8 cellular contexts compared by ENCODE assay signal in the genomic region with DNA sequence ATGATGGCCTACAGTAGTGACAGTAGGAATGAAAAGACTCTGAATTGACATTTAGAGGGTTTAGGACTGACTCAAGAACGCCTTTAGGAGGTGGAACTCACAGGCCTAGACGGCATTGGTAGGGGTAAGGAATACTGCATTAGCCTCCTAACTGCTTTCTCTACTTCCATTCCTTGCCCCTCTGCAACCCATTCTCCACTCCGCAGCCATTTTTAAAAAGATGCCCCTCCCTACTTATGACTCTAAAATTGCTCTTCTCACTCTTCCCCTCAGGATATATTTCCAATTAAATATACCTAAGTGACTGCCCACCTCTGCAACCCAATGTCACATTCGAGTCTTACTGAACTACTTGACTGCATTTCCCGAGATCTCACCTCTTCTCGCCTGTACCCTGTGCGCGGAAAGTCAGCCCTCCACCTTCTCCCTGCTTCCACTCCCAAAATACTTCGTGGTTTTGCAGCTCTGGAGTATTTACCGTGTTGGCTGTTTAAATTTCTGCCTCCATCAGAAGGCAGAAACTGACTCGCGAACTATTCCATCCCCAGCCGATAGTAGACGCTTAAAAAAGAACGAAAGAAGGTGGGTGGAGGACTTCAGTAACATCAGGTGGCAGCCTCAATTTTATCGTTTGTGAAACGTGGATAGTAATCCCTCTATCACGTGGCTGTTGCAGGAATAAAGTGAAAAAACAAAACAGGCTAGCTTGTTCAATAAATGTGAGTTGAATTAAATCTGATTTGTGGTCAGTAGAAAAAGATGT. TPM values are rescaled to one million over a fixed set of nuclear protein-coding genes. Genes with fewer than 3 reads are reported as not detected.
DNase-seq lines count a peak whose midpoint lies in the region; ATAC-seq, FAIRE-seq and TF ChIP-seq lines count a peak whose summit lies in the region.

No MANE protein-coding gene starts in this region.

- under 1% methylated on average over 18 of the region's 18 CpGs for WGBS in GM12878 (ENCODE audit: insufficient coverage, insufficient replicate concordance, low lambda C conversion rate, missing lambda C conversion rate)

- TF ChIP-seq POLR2A in GM12878 (IDR thresholded peaks at IDR 0.05; ENCODE audit: low read depth, low read length): no peak; the same call in 1 of the 2 replicates
- TF ChIP-seq POLR2A in GM18505 (IDR thresholded peaks at IDR 0.05; ENCODE audit: borderline replicate concordance, extremely low read depth, insufficient read depth, insufficient read length): no peak

- DNase-seq in activated CD8-positive, alpha-beta memory T cell treated with anti-CD3 and anti-CD28 coated beads, Interleukin-2, amount 10 ng/mL, durations not matched to agents 7 days and 5 days: no peak
- DNase-seq in activated CD8-positive, alpha-beta memory T cell treated with anti-CD3 and anti-CD28 coated beads, Interleukin-2, amount 50 U/mL, for 4 hours: no peak
- peak; percentile 5 for DNase-seq in NOMO-1 treated with dmso at 0.1 percent for 144 hours (lab: John Stamatoyannopoulos, UW; ENCODE audit: unreplicated experiment)
- DNase-seq in GM12878 (ENCODE audit: low read depth, low spot score): no peak
- no peak for DNase-seq in kidney
- peak; percentile 19 for DNase-seq in stimulated activated naive CD8-positive, alpha-beta T cell treated with anti-CD3 and anti-CD28 coated beads, Interleukin-15, Interleukin-2, amounts not matched to agents 100 U/mL and 50 U/mL, for 24 hours
- no peak for DNase-seq in epidermal melanocyte (ENCODE audit: insufficient read length, low spot score)

- peak overlapping the region; percentile 88 for H3K27ac ChIP-seq in GM12878 (ENCODE audit: control insufficient read depth, insufficient read depth)
- peak overlapping the region; percentile 78 to 81 for H3K27ac ChIP-seq in kidney (ENCODE audit: low read depth in 2 of 2, low read length in 2 of 2)

- H3K4me2 ChIP-seq in GM12878 (ENCODE audit: control insufficient read depth, insufficient read depth): peak overlapping the region; percentile 90

- H3K27me3 Mint-ChIP-seq in activated CD8-positive, alpha-beta memory T cell treated with anti-CD3 and anti-CD28 coated beads, Interleukin-2, amount 10 ng/mL, durations not matched to agents 7 days and 5 days: no peaks in the 10 kb centered on the region

- H3K4me3 Mint-ChIP-seq in activated CD8-positive, alpha-beta memory T cell treated with anti-CD3 and anti-CD28 coated beads, Interleukin-2, amount 10 ng/mL, durations not matched to agents 7 days and 5 days: peak overlapping the region; percentile 86

- peak overlapping the region; percentile 86 for H2AFZ ChIP-seq in GM12878 (ENCODE audit: control insufficient read depth, low read depth, low read length)

- ATAC-seq in activated CD8-positive, alpha-beta memory T cell treated with anti-CD3 and anti-CD28 coated beads, Interleukin-2, amount 10 ng/mL, durations not matched to agents 7 days and 5 days: no peak
- no peak for ATAC-seq in GM12878
- no peak for ATAC-seq in stimulated activated naive CD8-positive, alpha-beta T cell treated with anti-CD3 and anti-CD28 coated beads, Interleukin-15, Interleukin-2, amounts not matched to agents 100 U/mL and 50 U/mL, for 24 hours
- ATAC-seq in GM18505 (IDR thresholded peaks at IDR 0.05; ENCODE audit: unreplicated experiment): no peak

- peak overlapping the region; percentile 95 for H3K27ac Mint-ChIP-seq in activated CD8-positive, alpha-beta memory T cell treated with anti-CD3 and anti-CD28 coated beads, Interleukin-2, amount 10 ng/mL, durations not matched to agents 7 days and 5 days

- no peaks in the 10 kb centered on the region for H3K27me3 ChIP-seq in GM12878 (replicated peaks in 1 of 2; ENCODE audit: control insufficient read depth in 2 of 2, insufficient read depth in 2 of 2, low read length in 1 of 2)

- no peak for FAIRE-seq in GM12878 (lab: Jason Lieb, UNC)
- no peak for FAIRE-seq in kidney (lab: Jason Lieb, UNC)

- no peak for TF ChIP-seq EP300 in GM12878 (IDR thresholded peaks at IDR 0.05; ENCODE audit: borderline replicate concordance in 1 of 2, control insufficient read depth in 1 of 2, low read depth in 2 of 2, low read length in 2 of 2)

- RAD21 ChIA-PET in GM12878 (lab: Charles Lee; ENCODE audit: unreplicated experiment): interaction anchor here (1.5 to 4.3 kb wide), 5 partner anchors 11 to 392 kb away, joined by 3 to 24 read pairs (median 8); partner anchors contain the start of genes C1orf50 and P3H1

- BruUV-seq in GM12878 (replicated peaks; lab: Mats Ljungman, UMichigan): TSS peak; percentile 98

- in situ Hi-C loops in GM12878 (cut with MboI): no loop called here

- peaks cover 0 to 13% of the 10 kb centered on the region in 2 experiments; a peak in 2 of 4 replicates for H3K36me3 ChIP-seq in GM12878 (ENCODE audit: control insufficient read depth in 2 of 2, insufficient read depth in 2 of 2, low read length in 1 of 2)
- H3K36me3 ChIP-seq in kidney (ENCODE audit: control insufficient read depth in 1 of 2, insufficient read depth in 2 of 2, low read length in 2 of 2): no peaks in the 10 kb centered on the region

- intact Hi-C loops in GM12878 (cut with micrococcal nuclease; ENCODE audit: unreplicated experiment) (loop anchor here (5.0 kb wide), 4 partner anchors 86 to 276 kb away; partner anchors contain the start of genes C1orf50, CCDC30, P3H1 and SLC2A1), kidney (cut with DNase I) (no loop called here)

- CTCF ChIA-PET in activated CD8-positive, alpha-beta memory T cell treated with anti-CD3 and anti-CD28 coated beads, Interleukin-2, amount 10 ng/mL, durations not matched to agents 7 days and 5 days (lab: Charles Lee): interaction anchor here (0.8 to 2.5 kb wide), 4 partner anchors 14 to 23 kb away, joined by 3 to 9 read pairs (median 5); partner anchors contain the start of gene PPIH
- CTCF ChIA-PET in GM12878 (lab: Yijun Ruan, JAX): interaction anchor here (2.1 kb wide), 1 partner anchor 9 kb away, joined by 11 read pairs; no protein-coding TSS in a partner anchor

- H3K9me3 Mint-ChIP-seq in activated CD8-positive, alpha-beta memory T cell treated with anti-CD3 and anti-CD28 coated beads, Interleukin-2, amount 10 ng/mL, durations not matched to agents 7 days and 5 days (ENCODE audit: low read depth): no peaks in the 10 kb centered on the region

- H3K4me3 ChIP-seq in GM12878 (peak overlapping the region; percentile 78), kidney (ENCODE audit: low read length in 2 of 2) (peak overlapping the region; percentile 80 to 90)

- peaks cover 3% of the 10 kb centered on the region for H4K20me1 ChIP-seq in GM12878 (ENCODE audit: control insufficient read depth, insufficient read depth)

- SMC1A ChIA-PET in GM12878 (lab: Charles Lee; ENCODE audit: uncharacterized antibody, unreplicated experiment): interaction anchor here (0.8 to 1.8 kb wide), 5 partner anchors 9 to 401 kb away, joined by 3 to 8 read pairs (median 3); no protein-coding TSS in a partner anchor

- POLR2A ChIA-PET in GM12878 (lab: Charles Lee): interaction anchor here (1.0 to 5.1 kb wide), 9 partner anchors 9 to 136 kb away, joined by 3 to 24 read pairs (median 6); partner anchors contain the start of genes C1orf50, ERMAP, P3H1 and PPIH

- peaks cover 33% of the 10 kb centered on the region for H3K36me3 Mint-ChIP-seq in activated CD8-positive, alpha-beta memory T cell treated with anti-CD3 and anti-CD28 coated beads, Interleukin-2, amount 10 ng/mL, durations not matched to agents 7 days and 5 days

- no peak for TF ChIP-seq RAD21 in GM12878 (IDR thresholded peaks at IDR 0.05; ENCODE audit: insufficient read depth, low read depth, low read length)

- H3K9me3 ChIP-seq in GM12878 (replicated peaks; ENCODE audit: control insufficient read depth, insufficient read depth, low read length) (no peaks in the 10 kb centered on the region), kidney (ENCODE audit: control insufficient read depth in 1 of 2, low read length in 2 of 2) (no peaks in the 10 kb centered on the region)

- peak in 1 of 3 experiments; percentile 15; a peak in 1 of 6 replicates for TF ChIP-seq CTCF in GM12878 (IDR thresholded peaks at IDR 0.05 in 2 of 3, conservative IDR thresholded peaks at IDR 0.05 in 1 of 3; ENCODE audit: control insufficient read depth in 2 of 3, extremely low read depth in 1 of 3, insufficient read depth in 1 of 3, low read depth in 3 of 3, low read length in 3 of 3)
- no peak for TF ChIP-seq CTCF in kidney (IDR thresholded peaks at IDR 0.05; ENCODE audit: borderline replicate concordance, extremely low read depth, insufficient read depth)

- H3K79me2 ChIP-seq in GM12878 (ENCODE audit: control insufficient read depth, insufficient read depth, low read length): peaks cover 56% of the 10 kb centered on the region

- H3K9ac ChIP-seq in GM12878 (ENCODE audit: control insufficient read depth, insufficient read depth, low read length): peak overlapping the region; percentile 98
- peak overlapping the region; percentile 56 to 92 for H3K9ac ChIP-seq in kidney (ENCODE audit: low read length in 2 of 2)

- peaks cover 39% of the 10 kb centered on the region for H3K4me1 Mint-ChIP-seq in activated CD8-positive, alpha-beta memory T cell treated with anti-CD3 and anti-CD28 coated beads, Interleukin-2, amount 10 ng/mL, durations not matched to agents 7 days and 5 days

- H3K4me1 ChIP-seq in GM12878 (ENCODE audit: control insufficient read depth, insufficient read depth, low read length) (peaks cover 7% of the 10 kb centered on the region; the same call in 1 of the 2 replicates), kidney (ENCODE audit: control insufficient read depth in 1 of 2, insufficient read depth in 1 of 2, low read depth in 1 of 2, low read length in 2 of 2) (peaks cover 8 to 10% of the 10 kb centered on the region in 2 donors)

RNA-seq across cellular contexts. Expression of gene YBX1, which starts 1.1 kb away (rescaled TPM):
- 100 to 1,000 TPM; 731 to 790 TPM for total RNA-seq in activated CD8-positive, alpha-beta memory T cell treated with anti-CD3 and anti-CD28 coated beads, Interleukin-2, amount 10 ng/mL, durations not matched to agents 7 days and 5 days
- 45.7 and 50.4 TPM in 2 replicates for total RNA-seq in GM12878 (2013; cell fraction: nucleolus; rRNA removed)
- total RNA-seq in GM12878 (2014; rRNA removed): 872 and 1,017 TPM in 2 replicates
- total RNA-seq in GM12878 (2014; rRNA removed; fragmentation: Illumina TruSeq; extraction: Trizol): 1,098 and 1,178 TPM in 2 replicates
- total RNA-seq in GM12878 (2021): 936 and 947 TPM in 2 replicates
- polyA plus RNA-seq in GM12878 (2011; ENCODE audit: low read depth): 426 TPM
- 587 and 826 TPM in 2 replicates for polyA plus RNA-seq in GM12878 (2011; rRNA removed)
- 587 and 618 TPM in 2 replicates for polyA plus RNA-seq in GM12878 (2011; cell fraction: cytosol; rRNA removed)
- 336 and 406 TPM in 2 replicates for polyA plus RNA-seq in GM12878 (2011; cell fraction: nucleus; rRNA removed)
- 702 and 782 TPM in 2 replicates for polyA plus RNA-seq in GM12878 (2012)
- polyA plus RNA-seq in GM12878 (2014; fragmentation: Illumina TruSeq; extraction: Trizol): 1,157 and 1,353 TPM in 2 replicates
- polyA plus RNA-seq in GM12878 (2014; fragmentation: Nextera tagmentation; extraction: Ambion mirVana): 100 to 1,000 TPM; 355 to 521 TPM
- polyA plus RNA-seq in GM12878 (2014; rRNA removed): 726 and 845 TPM in 2 replicates
- polyA plus RNA-seq in GM12878 (2016; fragmentation: Nextera tagmentation; extraction: Ambion mirVana): 100 to 1,000 TPM; 758 to 913 TPM
- 327 and 366 TPM in 2 replicates for polyA minus RNA-seq in GM12878 (2011; rRNA and poly(A)+ RNA removed)
- polyA minus RNA-seq in GM12878 (2011; cell fraction: cytosol; rRNA and poly(A)+ RNA removed): 259 and 298 TPM in 2 replicates
- polyA minus RNA-seq in GM12878 (2011; cell fraction: nucleus; rRNA and poly(A)+ RNA removed): 45.7 and 77.4 TPM in 2 replicates
- total RNA-seq in kidney: 395 TPM
- 418 TPM for polyA plus RNA-seq in kidney (ENCODE audit: insufficient read depth, low read depth, low replicate concordance)

RNA-seq across cellular contexts. Expression of gene PPIH, which starts 22.9 kb away (rescaled TPM):
- total RNA-seq in activated CD8-positive, alpha-beta memory T cell treated with anti-CD3 and anti-CD28 coated beads, Interleukin-2, amount 10 ng/mL, durations not matched to agents 7 days and 5 days: 100 to 1,000 TPM in 1 of 2 experiments, 10 to 100 TPM in 1; 93.7 to 104 TPM
- 39.6 and 39.8 TPM in 2 replicates for total RNA-seq in GM12878 (2013; cell fraction: nucleolus; rRNA removed)
- total RNA-seq in GM12878 (2014; rRNA removed): 75.1 and 82.7 TPM in 2 replicates
- total RNA-seq in GM12878 (2014; rRNA removed; fragmentation: Illumina TruSeq; extraction: Trizol): 114 and 116 TPM in 2 replicates
- total RNA-seq in GM12878 (2021): 75.3 and 79.8 TPM in 2 replicates
- polyA plus RNA-seq in GM12878 (2011; ENCODE audit: low read depth): 47.1 TPM
- polyA plus RNA-seq in GM12878 (2011; rRNA removed): 134 and 151 TPM in 2 replicates
- polyA plus RNA-seq in GM12878 (2011; cell fraction: cytosol; rRNA removed): 79.9 and 115 TPM in 2 replicates
- polyA plus RNA-seq in GM12878 (2011; cell fraction: nucleus; rRNA removed): 51.3 and 72.1 TPM in 2 replicates
- polyA plus RNA-seq in GM12878 (2012): 57.0 and 58.1 TPM in 2 replicates
- polyA plus RNA-seq in GM12878 (2014; fragmentation: Illumina TruSeq; extraction: Trizol): 172 and 241 TPM in 2 replicates
- polyA plus RNA-seq in GM12878 (2014; fragmentation: Nextera tagmentation; extraction: Ambion mirVana): 100 to 1,000 TPM in 1 of 2 experiments, 10 to 100 TPM in 1; 96.3 to 114 TPM
- 123 and 130 TPM in 2 replicates for polyA plus RNA-seq in GM12878 (2014; rRNA removed)
- 100 to 1,000 TPM; 132 to 146 TPM for polyA plus RNA-seq in GM12878 (2016; fragmentation: Nextera tagmentation; extraction: Ambion mirVana)
- 28.5 and 31.3 TPM in 2 replicates for polyA minus RNA-seq in GM12878 (2011; rRNA and poly(A)+ RNA removed)
- 16.4 and 20.7 TPM in 2 replicates for polyA minus RNA-seq in GM12878 (2011; cell fraction: cytosol; rRNA and poly(A)+ RNA removed)
- 20.3 and 27.6 TPM in 2 replicates for polyA minus RNA-seq in GM12878 (2011; cell fraction: nucleus; rRNA and poly(A)+ RNA removed)
- 25.6 TPM for total RNA-seq in kidney
- 40.7 TPM for polyA plus RNA-seq in kidney (ENCODE audit: insufficient read depth, low read depth, low replicate concordance)

RNA-seq across cellular contexts. Expression of gene CLDN19, which starts 58.9 kb away (rescaled TPM):
- total RNA-seq in activated CD8-positive, alpha-beta memory T cell treated with anti-CD3 and anti-CD28 coated beads, Interleukin-2, amount 10 ng/mL, durations not matched to agents 7 days and 5 days: not detected
- total RNA-seq in GM12878 (2013; cell fraction: nucleolus; rRNA removed): not detected in 2 replicates
- total RNA-seq in GM12878 (2014; rRNA removed) (not detected in 2 replicates), GM12878 (2014; rRNA removed; fragmentation: Illumina TruSeq; extraction: Trizol) (not detected in 2 replicates), GM12878 (2021) (not detected in 2 replicates), kidney (23.2 TPM)
- polyA plus RNA-seq in GM12878 (2011; ENCODE audit: low read depth): not detected
- polyA plus RNA-seq in GM12878 (2011; rRNA removed) (not detected in 2 replicates), GM12878 (2014; fragmentation: Illumina TruSeq; extraction: Trizol) (not detected in 2 replicates), GM12878 (2014; fragmentation: Nextera tagmentation; extraction: Ambion mirVana) (not detected), GM12878 (2014; rRNA removed) (not detected in 2 replicates), GM12878 (2016; fragmentation: Nextera tagmentation; extraction: Ambion mirVana) (not detected), kidney (ENCODE audit: insufficient read depth, low read depth, low replicate concordance) (42.5 TPM)
- polyA plus RNA-seq in GM12878 (2011; cell fraction: cytosol; rRNA removed): not detected in 2 replicates
- not detected in 2 replicates for polyA plus RNA-seq in GM12878 (2011; cell fraction: nucleus; rRNA removed)
- polyA plus RNA-seq in GM12878 (2012): not detected in 2 replicates
- polyA minus RNA-seq in GM12878 (2011; rRNA and poly(A)+ RNA removed): 0.05 TPM in 1 of 2 replicates, not detected in the other
- polyA minus RNA-seq in GM12878 (2011; cell fraction: cytosol; rRNA and poly(A)+ RNA removed): not detected in 2 replicates
- not detected in 2 replicates for polyA minus RNA-seq in GM12878 (2011; cell fraction: nucleus; rRNA and poly(A)+ RNA removed)

Comparison
In these comparisons a context has a peak if more than half of its experiments do, and no peak if none do; other contexts are left out.
1. DNase-seq: peak in NOMO-1 treated with dmso at 0.1 percent for 144 hours (single experiment) and stimulated activated naive CD8-positive, alpha-beta T cell treated with anti-CD3 and anti-CD28 coated beads, Interleukin-15, Interleukin-2, amounts not matched to agents 100 U/mL and 50 U/mL, for 24 hours (single experiment); none in activated CD8-positive, alpha-beta memory T cell treated with anti-CD3 and anti-CD28 coated beads, Interleukin-2, amount 10 ng/mL, durations not matched to agents 7 days and 5 days (single experiment), activated CD8-positive, alpha-beta memory T cell treated with anti-CD3 and anti-CD28 coated beads, Interleukin-2, amount 50 U/mL, for 4 hours (single experiment), GM12878 (single experiment), kidney (single experiment) and epidermal melanocyte (single experiment).
2. RNA of gene CLDN19, which starts 58.9 kb away (total RNA-seq): 23.2 TPM in kidney (single experiment); not detected in activated CD8-positive, alpha-beta memory T cell treated with anti-CD3 and anti-CD28 coated beads, Interleukin-2, amount 10 ng/mL, durations not matched to agents 7 days and 5 days and not detected in GM12878; every median in the first group is over 10 times any median in the second.